In genomic region chr1:193058529-193059281, GRCh38 we compare ENCODE assay signal across 1 cellular context.
A peak's percentile ranks its signal among the peaks of the same experiment; 100 is the strongest.
TF ChIP-seq lines count a peak whose summit lies in the region.

No MANE protein-coding gene starts in this region.

TF ChIP-seq in GM12878, 131 proteins besides CTCF, POLR2A, EP300 and RAD21 (continued from another document):
- no peak for TF ChIP-seq TARDBP (IDR thresholded peaks at IDR 0.05; ENCODE audit: borderline replicate concordance)
- TF ChIP-seq, protein P1, sequence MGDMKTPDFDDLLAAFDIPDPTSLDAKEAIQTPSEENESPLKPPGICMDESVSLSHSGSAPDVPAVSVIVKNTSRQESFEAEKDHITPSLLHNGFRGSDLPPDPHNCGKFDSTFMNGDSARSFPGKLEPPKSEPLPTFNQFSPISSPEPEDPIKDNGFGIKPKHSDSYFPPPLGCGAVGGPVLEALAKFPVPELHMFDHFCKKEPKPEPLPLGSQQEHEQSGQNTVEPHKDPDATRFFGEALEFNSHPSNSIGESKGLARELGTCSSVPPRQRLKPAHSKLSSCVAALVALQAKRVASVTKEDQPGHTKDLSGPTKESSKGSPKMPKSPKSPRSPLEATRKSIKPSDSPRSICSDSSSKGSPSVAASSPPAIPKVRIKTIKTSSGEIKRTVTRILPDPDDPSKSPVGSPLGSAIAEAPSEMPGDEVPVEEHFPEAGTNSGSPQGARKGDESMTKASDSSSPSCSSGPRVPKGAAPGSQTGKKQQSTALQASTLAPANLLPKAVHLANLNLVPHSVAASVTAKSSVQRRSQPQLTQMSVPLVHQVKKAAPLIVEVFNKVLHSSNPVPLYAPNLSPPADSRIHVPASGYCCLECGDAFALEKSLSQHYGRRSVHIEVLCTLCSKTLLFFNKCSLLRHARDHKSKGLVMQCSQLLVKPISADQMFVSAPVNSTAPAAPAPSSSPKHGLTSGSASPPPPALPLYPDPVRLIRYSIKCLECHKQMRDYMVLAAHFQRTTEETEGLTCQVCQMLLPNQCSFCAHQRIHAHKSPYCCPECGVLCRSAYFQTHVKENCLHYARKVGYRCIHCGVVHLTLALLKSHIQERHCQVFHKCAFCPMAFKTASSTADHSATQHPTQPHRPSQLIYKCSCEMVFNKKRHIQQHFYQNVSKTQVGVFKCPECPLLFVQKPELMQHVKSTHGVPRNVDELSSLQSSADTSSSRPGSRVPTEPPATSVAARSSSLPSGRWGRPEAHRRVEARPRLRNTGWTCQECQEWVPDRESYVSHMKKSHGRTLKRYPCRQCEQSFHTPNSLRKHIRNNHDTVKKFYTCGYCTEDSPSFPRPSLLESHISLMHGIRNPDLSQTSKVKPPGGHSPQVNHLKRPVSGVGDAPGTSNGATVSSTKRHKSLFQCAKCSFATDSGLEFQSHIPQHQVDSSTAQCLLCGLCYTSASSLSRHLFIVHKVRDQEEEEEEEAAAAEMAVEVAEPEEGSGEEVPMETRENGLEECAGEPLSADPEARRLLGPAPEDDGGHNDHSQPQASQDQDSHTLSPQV (IDR thresholded peaks at IDR 0.05): no peak
- TF ChIP-seq SUZ12 (IDR thresholded peaks at IDR 0.05; ENCODE audit: unreplicated experiment): no peak
- no peak for TF ChIP-seq ASH2L (IDR thresholded peaks at IDR 0.05; ENCODE audit: borderline replicate concordance, low read depth)
- no peak for TF ChIP-seq YBX1 (IDR thresholded peaks at IDR 0.05)
- no peak for TF ChIP-seq RFX5 (IDR thresholded peaks at IDR 0.05; ENCODE audit: low read depth, low read length)
- no peak for TF ChIP-seq CBX3 (IDR thresholded peaks at IDR 0.05; ENCODE audit: borderline replicate concordance, low read depth)
- no peak for TF ChIP-seq SUPT20H (IDR thresholded peaks at IDR 0.05; ENCODE audit: borderline replicate concordance, control insufficient read depth, low read depth, low read length)
- peak; percentile 84 for TF ChIP-seq NKRF (conservative IDR thresholded peaks at IDR 0.05)
- no peak for TF ChIP-seq KDM1A (IDR thresholded peaks at IDR 0.05; ENCODE audit: borderline replicate concordance)
